In genomic region chr9:137321726-137322361, GRCh38 we compare ENCODE assay signal across 17 cellular contexts. TPM values are rescaled to one million over a fixed set of nuclear protein-coding genes. Genes with fewer than 3 reads are reported as not detected.
"Had no signal": no experiment of that assay in that cellular context is flagged by ENCODE, and none has a peak within 500 bp of the region (broad histone marks: within the 10 kb centered on the region; RNA-seq: fewer than 3 reads in every experiment).

No MANE protein-coding gene starts in this region.

- ATAC-seq: left cardiac atrium had no signal

- H3K4me3 ChIP-seq: coronary artery, lung, skin epidermis had no signal

- H3K9me3 Mint-ChIP-seq: activated naive CD8-positive, alpha-beta T cell treated with anti-CD3 and anti-CD28 coated beads, Interleukin-2, amount 10 ng/mL, durations not matched to agents 7 days and 5 days; activated T-cell treated with anti-CD3 and anti-CD28 coated beads, Interleukin-2, amount 50 U/mL, for 4 hours; central memory CD8-positive, alpha-beta T cell; mesothelial cell of epicardium; stimulated activated naive CD8-positive, alpha-beta T cell treated with anti-CD3 and anti-CD28 coated beads, Interleukin-15, Interleukin-2, amounts not matched to agents 100 ng/mL and 50 ng/mL, for 24 hours had no signal

- DNase-seq: activated CD4-positive, alpha-beta memory T cell treated with anti-CD3 and anti-CD28 coated beads for 36 hours; activated CD4-positive, CD25-positive, alpha-beta regulatory T cell treated with anti-CD3 and anti-CD28 coated beads, Interleukin-2, amount 50 U/mL, for 72 hours; activated naive CD8-positive, alpha-beta T cell treated with anti-CD3 and anti-CD28 coated beads, Interleukin-2, amount 10 ng/mL, durations not matched to agents 7 days and 5 days; activated T-cell treated with anti-CD3 and anti-CD28 coated beads, Interleukin-2, amount 50 U/mL, for 4 hours; foreskin melanocyte; left cardiac atrium; stimulated activated CD4-positive, alpha-beta T cell treated with anti-CD3 and anti-CD28 coated beads, Interleukin-4, amount 100 ng/mL, for 24 hours had no signal

- H3K27ac ChIP-seq: coronary artery, parathyroid adenoma had no signal

- H3K36me3 Mint-ChIP-seq: activated naive CD8-positive, alpha-beta T cell treated with anti-CD3 and anti-CD28 coated beads, Interleukin-2, amount 10 ng/mL, durations not matched to agents 7 days and 5 days; mesothelial cell of epicardium had no signal

- H3K4me3 Mint-ChIP-seq: activated CD4-positive, alpha-beta memory T cell treated with anti-CD3 and anti-CD28 coated beads for 36 hours; activated naive CD8-positive, alpha-beta T cell treated with anti-CD3 and anti-CD28 coated beads, Interleukin-2, amount 10 ng/mL, durations not matched to agents 7 days and 5 days; activated T-cell treated with anti-CD3 and anti-CD28 coated beads, Interleukin-2, amount 50 U/mL, for 4 hours; brain; central memory CD8-positive, alpha-beta T cell; mesothelial cell of epicardium; neural crest cell; stimulated activated naive CD8-positive, alpha-beta T cell treated with anti-CD3 and anti-CD28 coated beads, Interleukin-15, Interleukin-2, amounts not matched to agents 100 ng/mL and 50 ng/mL, for 24 hours had no signal

- H3K27me3 Mint-ChIP-seq: brain had no signal

- H3K4me1 ChIP-seq: parathyroid adenoma had no signal

- H3K27ac Mint-ChIP-seq: activated CD4-positive, alpha-beta memory T cell treated with anti-CD3 and anti-CD28 coated beads for 36 hours; brain; mesothelial cell of epicardium; stimulated activated naive CD8-positive, alpha-beta T cell treated with anti-CD3 and anti-CD28 coated beads, Interleukin-15, Interleukin-2, amounts not matched to agents 100 ng/mL and 50 ng/mL, for 24 hours had no signal

RNA-seq across cellular contexts. Expression of gene NRARP, which starts 19.8 kb away (rescaled TPM):
- total RNA-seq: fibroblast of lung had no signal
